Comparison of ENCODE assay signal across 12 cellular contexts in the genomic region with DNA sequence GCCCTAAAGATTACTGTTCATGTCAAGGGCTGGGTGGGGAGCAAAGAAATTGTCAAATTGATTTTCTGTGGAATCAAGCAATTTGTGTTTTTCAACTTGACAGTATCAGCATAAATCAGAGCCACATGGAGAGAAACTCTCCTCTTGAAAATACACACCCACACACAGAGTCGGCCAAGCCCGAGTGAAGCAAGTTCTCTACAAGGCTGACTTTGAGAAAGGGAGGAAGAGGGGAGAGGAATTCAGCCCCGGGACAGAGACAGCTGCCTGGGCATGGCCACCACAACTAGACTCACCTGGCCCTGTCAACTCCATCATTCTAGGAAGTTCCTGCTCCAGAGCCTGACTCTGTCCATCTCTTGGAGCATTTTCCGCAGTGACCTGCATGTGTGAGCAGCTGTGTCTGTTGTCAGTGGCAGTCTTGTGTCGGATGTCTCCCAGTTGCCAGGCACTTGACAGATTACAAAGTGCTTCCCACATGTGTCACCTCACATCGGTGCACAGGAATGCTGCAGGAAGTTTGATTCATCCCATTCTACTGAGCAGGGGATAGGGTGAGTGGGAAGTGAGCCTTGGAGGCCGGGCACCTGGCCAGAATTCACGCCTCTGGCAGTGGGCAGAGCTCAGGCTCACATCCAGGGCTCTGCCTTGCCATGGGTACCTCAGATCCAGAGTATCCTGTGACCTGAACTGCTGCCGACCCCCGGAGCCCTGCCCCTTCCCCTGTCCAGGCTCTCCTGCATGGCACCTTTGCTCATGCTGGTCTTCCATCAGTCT. TPM values are rescaled to one million over a fixed set of nuclear protein-coding genes. Genes with fewer than 3 reads are reported as not detected.
DNase-seq lines count a peak whose midpoint lies in the region; ATAC-seq, FAIRE-seq and TF ChIP-seq lines count a peak whose summit lies in the region.
"Had no signal": no experiment of that assay in that cellular context is flagged by ENCODE, and none has a peak within 500 bp of the region (broad histone marks: within the 10 kb centered on the region; RNA-seq: fewer than 3 reads in every experiment).

No MANE protein-coding gene starts in this region.

- H3K36me3 ChIP-seq in kidney (ENCODE audit: control insufficient read depth in 1 of 2, insufficient read depth in 2 of 2, low read length in 2 of 2) = no peaks in the 10 kb centered on the region
- H3K36me3 ChIP-seq: BLaER1, uterus had no signal

- no peak for FAIRE-seq in kidney (lab: Jason Lieb, UNC)

- no peak overlapping the region for H3K4me3 Mint-ChIP-seq in natural killer cell treated with Interleukin-12 subunit alpha and Interleukin-12 subunit beta and Interleukin-15 and Interleukin-18, amount 100 ng/mL, for 72 hours
- H3K4me3 Mint-ChIP-seq in natural killer cell = no peak overlapping the region
- H3K4me3 Mint-ChIP-seq: activated T-helper 1 cell treated with anti-CD3 and anti-CD28 coated beads, Interleukin-12 subunit alpha, Interleukin-12 subunit beta, Interleukin-2, Interleukin-4 antibody, amounts not matched to agents 30 ng/mL and 10 ng/mL and 1 ng/mL, durations not matched to agents 14 hours and 24 hours and 36 hours had no signal

- H3K9ac ChIP-seq in kidney (ENCODE audit: low read length in 2 of 2) = no peak overlapping the region
- H3K9ac ChIP-seq: BLaER1 had no signal

- peaks cover 21 to 24% of the 10 kb centered on the region in 2 donors for H3K27me3 Mint-ChIP-seq in natural killer cell treated with Interleukin-12 subunit alpha and Interleukin-12 subunit beta and Interleukin-15 and Interleukin-18, amount 100 ng/mL, for 72 hours
- H3K27me3 Mint-ChIP-seq in natural killer cell (ENCODE audit: low read depth in 2 of 2) = peaks cover 6 to 9% of the 10 kb centered on the region in 2 donors

- H3K27ac ChIP-seq in kidney (ENCODE audit: low read depth in 2 of 2, low read length in 2 of 2) = no peak overlapping the region
- H3K27ac ChIP-seq: BLaER1, uterus had no signal

- H3K27ac Mint-ChIP-seq in natural killer cell treated with Interleukin-12 subunit alpha and Interleukin-12 subunit beta and Interleukin-15 and Interleukin-18, amount 100 ng/mL, for 72 hours = no peak overlapping the region
- H3K27ac Mint-ChIP-seq in natural killer cell = no peak overlapping the region
- H3K27ac Mint-ChIP-seq: activated T-helper 1 cell treated with anti-CD3 and anti-CD28 coated beads, Interleukin-12 subunit alpha, Interleukin-12 subunit beta, Interleukin-2, Interleukin-4 antibody, amounts not matched to agents 30 ng/mL and 10 ng/mL and 1 ng/mL, durations not matched to agents 14 hours and 24 hours and 36 hours had no signal

- no peak overlapping the region for H3K4me3 ChIP-seq in astrocyte of the spinal cord (ENCODE audit: low read depth, low read length)
- no peak overlapping the region for H3K4me3 ChIP-seq in kidney (ENCODE audit: low read length in 2 of 2)
- H3K4me3 ChIP-seq: BLaER1, uterus had no signal

- no peaks in the 10 kb centered on the region for H3K36me3 Mint-ChIP-seq in natural killer cell treated with Interleukin-12 subunit alpha and Interleukin-12 subunit beta and Interleukin-15 and Interleukin-18, amount 100 ng/mL, for 72 hours
- H3K36me3 Mint-ChIP-seq in natural killer cell = no peaks in the 10 kb centered on the region

- no peaks in the 10 kb centered on the region for H3K4me1 Mint-ChIP-seq in natural killer cell treated with Interleukin-12 subunit alpha and Interleukin-12 subunit beta and Interleukin-15 and Interleukin-18, amount 100 ng/mL, for 72 hours (ENCODE audit: low read depth in 2 of 2)
- H3K4me1 Mint-ChIP-seq in natural killer cell = no peaks in the 10 kb centered on the region

- H3K4me1 ChIP-seq in kidney (ENCODE audit: control insufficient read depth in 1 of 2, insufficient read depth in 1 of 2, low read depth in 1 of 2, low read length in 2 of 2) = no peaks in the 10 kb centered on the region
- H3K4me1 ChIP-seq: BLaER1, uterus had no signal

- H3K9me3 Mint-ChIP-seq in natural killer cell treated with Interleukin-12 subunit alpha and Interleukin-12 subunit beta and Interleukin-15 and Interleukin-18, amount 100 ng/mL, for 72 hours = no peaks in the 10 kb centered on the region
- no peaks in the 10 kb centered on the region for H3K9me3 Mint-ChIP-seq in natural killer cell

- peak; percentile 9 to 20 for ATAC-seq in natural killer cell treated with Interleukin-12 subunit alpha and Interleukin-12 subunit beta and Interleukin-15 and Interleukin-18, amount 100 ng/mL, for 72 hours
- ATAC-seq in natural killer cell = no peak
- no peak for ATAC-seq in GM19351 (IDR thresholded peaks at IDR 0.05; ENCODE audit: unreplicated experiment)
- ATAC-seq in GM19035 (IDR thresholded peaks at IDR 0.05; ENCODE audit: unreplicated experiment) = no peak
- no peak for ATAC-seq in GM21825 (IDR thresholded peaks at IDR 0.05; ENCODE audit: unreplicated experiment)

- no peak for TF ChIP-seq CTCF in natural killer cell (IDR thresholded peaks at IDR 0.05)
- no peak for TF ChIP-seq CTCF in astrocyte of the spinal cord (IDR thresholded peaks at IDR 0.05; ENCODE audit: low read depth, low read length)
- no peak for TF ChIP-seq CTCF in kidney (IDR thresholded peaks at IDR 0.05; ENCODE audit: borderline replicate concordance, extremely low read depth, insufficient read depth)

- DNase-seq in natural killer cell treated with Interleukin-12 subunit alpha and Interleukin-12 subunit beta and Interleukin-15 and Interleukin-18, amount 100 ng/mL, for 72 hours (ENCODE audit: low spot score) = no peak
- DNase-seq in natural killer cell = no peak
- DNase-seq in astrocyte of the spinal cord (ENCODE audit: low read depth, low spot score) = peak; percentile 89
- DNase-seq in kidney = peak; percentile 90
- DNase-seq in NCI-H2227 treated with DMSO at 0.1 percent for 48 hours (lab: John Stamatoyannopoulos, UW) = no peak
- DNase-seq: NCI-H345, uterus had no signal

- intact Hi-C loops in natural killer cell (cut with micrococcal nuclease) = no loop called here
- intact Hi-C loops in kidney (cut with DNase I) = no loop called here

- no peaks in the 10 kb centered on the region for H3K9me3 ChIP-seq in kidney (ENCODE audit: control insufficient read depth in 1 of 2, low read length in 2 of 2)
- H3K9me3 ChIP-seq: uterus had no signal

- in situ Hi-C loops in astrocyte of the spinal cord (cut with HindIII; ENCODE audit: low sequenced_read_pairs) = no loop called here

RNA-seq across cellular contexts. Expression of a gene that starts 37.9 kb away (rescaled TPM):
- under 1 TPM; 0.06 to 0.48 TPM for total RNA-seq in natural killer cell treated with Interleukin-12 subunit alpha and Interleukin-12 subunit beta and Interleukin-15 and Interleukin-18, amount 100 ng/mL, for 72 hours
- total RNA-seq in natural killer cell (1 to 10 TPM; 1.6 to 1.9 (median 1.8) TPM), kidney (3.3 TPM)
- 0.26 TPM for polyA plus RNA-seq in kidney (ENCODE audit: insufficient read depth, low read depth, low replicate concordance)
- total RNA-seq: activated T-helper 1 cell treated with anti-CD3 and anti-CD28 coated beads, Interleukin-12 subunit alpha, Interleukin-12 subunit beta, Interleukin-2, Interleukin-4 antibody, amounts not matched to agents 30 ng/mL and 10 ng/mL and 1 ng/mL, durations not matched to agents 14 hours and 24 hours and 36 hours had no signal

Comparison
In these comparisons a context has a peak if more than half of its experiments do, and no peak if none do; other contexts are left out.
1. ATAC-seq: peak in natural killer cell treated with Interleukin-12 subunit alpha and Interleukin-12 subunit beta and Interleukin-15 and Interleukin-18, amount 100 ng/mL, for 72 hours (2 of 2); none in natural killer cell (0 of 3), GM19351 (single experiment), GM19035 (single experiment) and GM21825 (single experiment).
2. DNase-seq: peak in astrocyte of the spinal cord (single experiment) and kidney (single experiment); none in natural killer cell treated with Interleukin-12 subunit alpha and Interleukin-12 subunit beta and Interleukin-15 and Interleukin-18, amount 100 ng/mL, for 72 hours (single experiment), natural killer cell (single experiment) and NCI-H2227 treated with DMSO at 0.1 percent for 48 hours (single experiment).